1 cellular context compared by ENCODE assay signal in genomic region chr22:17780116-17780740, GRCh38.
TF ChIP-seq lines count a peak whose summit lies in the region.

No MANE protein-coding gene starts in this region.

TF ChIP-seq in GM23338, 12 proteins besides CTCF, POLR2A, EP300 and RAD21 (continued from another document):
- no peak for TF ChIP-seq ZNF462 (CRISPR knock-in tag; IDR thresholded peaks at IDR 0.05)
- no peak for TF ChIP-seq JUNB (IDR thresholded peaks at IDR 0.05; ENCODE audit: unreplicated experiment)
- no peak for TF ChIP-seq REST (IDR thresholded peaks at IDR 0.05; ENCODE audit: unreplicated experiment)
- TF ChIP-seq EZH2phosphoT487 (IDR thresholded peaks at IDR 0.05; ENCODE audit: unreplicated experiment) = no peak
- TF ChIP-seq NANOG (IDR thresholded peaks at IDR 0.05; ENCODE audit: borderline replicate concordance) = no peak
- no peak for TF ChIP-seq ETS1 (IDR thresholded peaks at IDR 0.05)
- TF ChIP-seq POLR2AphosphoS5 (IDR thresholded peaks at IDR 0.05; ENCODE audit: low read depth) = no peak
- TF ChIP-seq EZH2 (IDR thresholded peaks at IDR 0.05; ENCODE audit: low read depth, unreplicated experiment) = no peak
- no peak for TF ChIP-seq ZNF114 (CRISPR knock-in tag; IDR thresholded peaks at IDR 0.05)
